In genomic region chr2:106878206-106878605, GRCh38 we compare ENCODE assay signal across 9 cellular contexts. TPM values are rescaled to one million over a fixed set of nuclear protein-coding genes. Genes with fewer than 3 reads are reported as not detected.
"Had no signal": no experiment of that assay in that cellular context is flagged by ENCODE, and none has a peak within 500 bp of the region (broad histone marks: within the 10 kb centered on the region; RNA-seq: fewer than 3 reads in every experiment).

No MANE protein-coding gene starts in this region.

- H3K4me1 ChIP-seq: HAP-1 had no signal

- H3K9me3 ChIP-seq: HAP-1 had no signal

- H3K36me3 ChIP-seq: HAP-1 had no signal

- DNase-seq: GM23248, GOT3, H7, H9, HCEC 1CT, HFFc6 had no signal

- ATAC-seq: GM23338, HCT116 had no signal

- H3K27ac ChIP-seq: GM23248 had no signal

- H3K4me3 ChIP-seq: GM23248, GM23338, HAP-1 had no signal

RNA-seq across cellular contexts. Expression of gene ST6GAL2, which starts 7.8 kb away (rescaled TPM):
- total RNA-seq: GM23248 had no signal
